In genomic region chr13:28047784-28048388, GRCh38 we compare ENCODE assay signal across 8 cellular contexts. TPM values are rescaled to one million over a fixed set of nuclear protein-coding genes. Genes with fewer than 3 reads are reported as not detected.
DNase-seq lines count a peak whose midpoint lies in the region; ATAC-seq and TF ChIP-seq lines count a peak whose summit lies in the region.

No MANE protein-coding gene starts in this region.

- POLR2A ChIA-PET in CD4-positive, alpha-beta T cell (lab: Charles Lee), result no interaction called here

- no peak overlapping the region for H2BK5ac ChIP-seq in neuronal stem cell (ENCODE audit: low read length)

- no peaks in the 10 kb centered on the region for H3K9me3 ChIP-seq in CD4-positive, alpha-beta T cell (ENCODE audit: control insufficient read depth, low read length)
- H3K9me3 ChIP-seq in T-helper 17 cell (ENCODE audit: control insufficient read depth, low read length, poor library complexity, severe bottlenecking), result no peaks in the 10 kb centered on the region
- H3K9me3 ChIP-seq in neuronal stem cell (replicated peaks in 1 of 2; ENCODE audit: control insufficient read depth in 2 of 2, insufficient read depth in 1 of 2, low read depth in 1 of 2, low read length in 2 of 2), result no peaks in the 10 kb centered on the region

- no peak overlapping the region for H2AK5ac ChIP-seq in neuronal stem cell (ENCODE audit: low read depth, low read length)

- no peaks in the 10 kb centered on the region for H3K27me3 ChIP-seq in CD4-positive, alpha-beta T cell (ENCODE audit: control insufficient read depth, insufficient read depth, low read length)
- peaks cover 0 to 10% (median 0%) of the 10 kb centered on the region in 3 experiments for H3K27me3 ChIP-seq in neuronal stem cell (ENCODE audit: control insufficient read depth in 3 of 3, insufficient read depth in 3 of 3, low read depth in 1 of 3, low read length in 3 of 3)

- no peak overlapping the region for H2BK12ac ChIP-seq in neuronal stem cell (ENCODE audit: low read length)

- peaks cover 0 to 3% of the 10 kb centered on the region in 2 donors for H3K4me1 ChIP-seq in neuronal stem cell (ENCODE audit: control insufficient read depth in 2 of 2, insufficient read depth in 1 of 2, low read depth in 1 of 2, low read length in 2 of 2)

- H2AFZ ChIP-seq in neuronal stem cell (ENCODE audit: low read length), result no peak overlapping the region

- intact Hi-C loops in CD4-positive, alpha-beta T cell (cut with DNase I, micrococcal nuclease), result no loop called here

- no peak for TF ChIP-seq CTCF in CD4-positive, alpha-beta T cell (IDR thresholded peaks at IDR 0.05)

- no peak overlapping the region for H3K18ac ChIP-seq in neuronal stem cell (ENCODE audit: low read length)

- H3K79me1 ChIP-seq in neuronal stem cell (ENCODE audit: low read depth, low read length), result no peaks in the 10 kb centered on the region

- H3K36me3 ChIP-seq in neuronal stem cell (replicated peaks in 1 of 2; ENCODE audit: control insufficient read depth in 2 of 2, insufficient read depth in 2 of 2, low read length in 2 of 2), result no peaks in the 10 kb centered on the region

- no peak for DNase-seq in CD4-positive, alpha-beta T cell
- DNase-seq in T-helper 17 cell (no peak), DMS114 treated with DMSO at 0.1 percent for 48 hours (lab: John Stamatoyannopoulos, UW; ENCODE audit: unreplicated experiment) (no peak), COR-L47 (lab: John Stamatoyannopoulos, UW) (no peak), neuronal stem cell (ENCODE audit: low spot score) (no peak)
- no peak for DNase-seq in activated CD4-positive, alpha-beta T cell treated with anti-CD3 and anti-CD28 coated beads, Interleukin-2, amount 50 U/mL, for 48 hours

- no peak overlapping the region for H4K8ac ChIP-seq in neuronal stem cell (ENCODE audit: low read depth, low read length)

- H3K4me3 ChIP-seq in neuronal stem cell (ENCODE audit: low read length in 2 of 2), result no peak overlapping the region

- no peak overlapping the region for H3K9ac ChIP-seq in neuronal stem cell (ENCODE audit: low read depth, low read length, poor library complexity)

- H3K4me3 Mint-ChIP-seq in CD4-positive, alpha-beta T cell, result no peak overlapping the region
- no peak overlapping the region for H3K4me3 Mint-ChIP-seq in T-helper 17 cell

- H3K36me3 Mint-ChIP-seq in CD4-positive, alpha-beta T cell (ENCODE audit: low read depth), result no peaks in the 10 kb centered on the region
- peaks cover 2% of the 10 kb centered on the region for H3K36me3 Mint-ChIP-seq in T-helper 17 cell (ENCODE audit: low read depth)

- no peak overlapping the region for H3K23ac ChIP-seq in neuronal stem cell (ENCODE audit: low read depth, low read length, poor library complexity)

- no peaks in the 10 kb centered on the region for H3K9me3 Mint-ChIP-seq in CD4-positive, alpha-beta T cell

- no peak overlapping the region for H3K4me2 ChIP-seq in neuronal stem cell (ENCODE audit: insufficient read depth, low read length, poor library complexity, severe bottlenecking)

- no CpG with 5 or more reads among the region's 7 CpGs for WGBS in neuronal stem cell (ENCODE audit: extremely low coverage in 2 of 2, insufficient read length in 2 of 2, insufficient replicate concordance in 1 of 2), 2 donors

- H3K27ac Mint-ChIP-seq in CD4-positive, alpha-beta T cell, result no peak overlapping the region
- peak overlapping the region; percentile 14 for H3K27ac Mint-ChIP-seq in T-helper 17 cell

- no peak overlapping the region for H3K27ac ChIP-seq in CD4-positive, alpha-beta T cell (ENCODE audit: low read depth, low read length)
- no peak overlapping the region for H3K27ac ChIP-seq in neuronal stem cell (replicated peaks; ENCODE audit: low read length)

- peaks cover 5% of the 10 kb centered on the region for H3K27me3 Mint-ChIP-seq in CD4-positive, alpha-beta T cell
- H3K27me3 Mint-ChIP-seq in T-helper 17 cell, result peaks cover 3% of the 10 kb centered on the region

- no peak overlapping the region for H3K4ac ChIP-seq in neuronal stem cell (ENCODE audit: low read length)

- CTCF ChIA-PET in CD4-positive, alpha-beta T cell (lab: Charles Lee), result no interaction called here

- H2BK15ac ChIP-seq in neuronal stem cell (ENCODE audit: low read length), result no peak overlapping the region

- H4K91ac ChIP-seq in neuronal stem cell (ENCODE audit: low read depth, low read length, poor library complexity), result no peak overlapping the region

- peaks cover 14% of the 10 kb centered on the region for H3K4me1 Mint-ChIP-seq in CD4-positive, alpha-beta T cell (ENCODE audit: low read depth)
- H3K4me1 Mint-ChIP-seq in T-helper 17 cell, result peaks cover 4% of the 10 kb centered on the region

- H2BK120ac ChIP-seq in neuronal stem cell (ENCODE audit: low read depth, low read length), result no peak overlapping the region

- peak; percentile 43 for ATAC-seq in CD4-positive, alpha-beta T cell (ENCODE audit: poor library complexity)
- peak; percentile 75 for ATAC-seq in GM19438 (IDR thresholded peaks at IDR 0.05; ENCODE audit: low read depth, unreplicated experiment)
- peak; percentile 86 for ATAC-seq in HG03175 (IDR thresholded peaks at IDR 0.05; ENCODE audit: unreplicated experiment)
- peak; percentile 70 for ATAC-seq in T-helper 17 cell

- H3K14ac ChIP-seq in neuronal stem cell (ENCODE audit: low read length), result no peak overlapping the region

RNA-seq across cellular contexts. Expression of gene FLT3, which starts 52.5 kb away (rescaled TPM):
- under 1 TPM; 0.39 to 0.55 TPM for total RNA-seq in CD4-positive, alpha-beta T cell
- total RNA-seq in T-helper 17 cell, result under 1 TPM; 0.22 to 0.70 TPM
- polyA plus RNA-seq in neuronal stem cell (2013, experiment 1 of 2), result 0.22 TPM
- polyA plus RNA-seq in neuronal stem cell (2013, experiment 2 of 2), result 0.19 TPM

RNA-seq across cellular contexts. Expression of gene URAD, which starts 59.4 kb away (rescaled TPM):
- total RNA-seq in CD4-positive, alpha-beta T cell, result not detected
- total RNA-seq in T-helper 17 cell, result not detected
- not detected for polyA plus RNA-seq in neuronal stem cell (2013, experiment 1 of 2)
- not detected for polyA plus RNA-seq in neuronal stem cell (2013, experiment 2 of 2)
